ENCODE assay signal across 4 cellular contexts in genomic region chr17:4057731-4058130, GRCh38.
"Had no signal": no experiment of that assay in that cellular context is flagged by ENCODE, and none has a peak within 500 bp of the region (broad histone marks: within the 10 kb centered on the region; RNA-seq: fewer than 3 reads in every experiment).

No MANE protein-coding gene starts in this region.

- H2AFZ ChIP-seq: GM23338 had no signal

- H3K27ac Mint-ChIP-seq: GM23338, IgD-negative memory B cell had no signal

- DNase-seq: H9, HCEC 1CT had no signal

- H3K4me3 Mint-ChIP-seq: GM23338, H9 had no signal

- H3K4me2 ChIP-seq: GM23338 had no signal

- H3K4me3 ChIP-seq: GM23338 had no signal

- ATAC-seq: GM23338 had no signal

- H3K27me3 Mint-ChIP-seq: IgD-negative memory B cell had no signal

- H3K9me3 Mint-ChIP-seq: GM23338, H9, IgD-negative memory B cell had no signal
